21 cellular contexts compared by ENCODE assay signal in genomic region chr9:89886281-89886700, GRCh38.
A peak's percentile ranks its signal among the peaks of the same experiment; 100 is the strongest.
DNase-seq lines count a peak whose midpoint lies in the region; ATAC-seq and TF ChIP-seq lines count a peak whose summit lies in the region.
"Had no signal": no experiment of that assay in that cellular context is flagged by ENCODE, and none has a peak within 500 bp of the region (broad histone marks: within the 10 kb centered on the region; RNA-seq: fewer than 3 reads in every experiment).

No MANE protein-coding gene starts in this region.

- no peaks in the 10 kb centered on the region for H3K79me1 ChIP-seq in mesenchymal stem cell (replicated peaks; ENCODE audit: low read length, poor library complexity, severe bottlenecking)

- H3K9ac ChIP-seq in mesenchymal stem cell (ENCODE audit: low read length): no peak overlapping the region
- H3K9ac ChIP-seq: BLaER1 had no signal

- H3K4me2 ChIP-seq in mesenchymal stem cell (ENCODE audit: low read length, poor library complexity, severe bottlenecking): peak overlapping the region; percentile 16
- H3K4me2 ChIP-seq: BLaER1 had no signal

- H3K23ac ChIP-seq in mesenchymal stem cell (ENCODE audit: low read length in 2 of 2): no peak overlapping the region

- ATAC-seq in Right ventricle myocardium inferior (peak; percentile 37), HG03139 (IDR thresholded peaks at IDR 0.05; ENCODE audit: unreplicated experiment) (no peak)
- ATAC-seq: activated CD8-positive, alpha-beta T cell treated with anti-CD3 and anti-CD28 coated beads for 36 hours; left lobe of liver; sciatic nerve had no signal

- no peak for TF ChIP-seq POLR2A in thyroid gland (IDR thresholded peaks at IDR 0.05)

- H3K36me3 ChIP-seq in mesenchymal stem cell (ENCODE audit: control insufficient read depth in 1 of 2, insufficient read depth in 2 of 2, low read depth in 1 of 2, low read length in 2 of 2) (no peaks in the 10 kb centered on the region), thyroid gland (no peaks in the 10 kb centered on the region)
- H3K36me3 ChIP-seq: BLaER1, SJSA1, upper lobe of left lung had no signal

- no peak overlapping the region for H3K4me3 ChIP-seq in mesenchymal stem cell (ENCODE audit: insufficient read depth in 1 of 2, low read depth in 1 of 2, low read length in 2 of 2)
- H3K4me3 ChIP-seq in thyroid gland (replicated peaks in 1 of 3): no peak overlapping the region
- H3K4me3 ChIP-seq: BLaER1, SJSA1, upper lobe of left lung had no signal

- DNase-seq in DMS79 treated with DMSO at 0.1 percent for 48 hours (lab: John Stamatoyannopoulos, UW) (peak; percentile 24), DMS79 (lab: John Stamatoyannopoulos, UW) (no peak), Right ventricle myocardium inferior (ENCODE audit: missing footprints) (no peak), mesenchymal stem cell (peak; percentile 10), thyroid gland (peak; percentile 46 to 64), NCI-H748 treated with DMSO at 0.1 percent for 48 hours (lab: John Stamatoyannopoulos, UW) (no peak)
- DNase-seq in NK-92 treated with Interleukin-12 subunit alpha and Interleukin-12 subunit beta, amount 100 ng/mL, for 24 hours (lab: John Stamatoyannopoulos, UW): no peak
- DNase-seq: activated B cell treated with CpG ODN at 0.5 μM for 24 hours; activated CD8-positive, alpha-beta T cell treated with anti-CD3 and anti-CD28 coated beads for 36 hours; Calu3; cortex of kidney; NCI-H2171; stimulated activated CD4-positive, alpha-beta T cell treated with anti-CD3 and anti-CD28 coated beads, Interleukin-1b, Interleukin-23, amount 100 ng/mL, for 48 hours; stimulated activated naive CD4-positive, alpha-beta T cell; upper lobe of left lung had no signal

- H3K27me3 ChIP-seq in mesenchymal stem cell (ENCODE audit: control insufficient read depth in 1 of 2, insufficient read depth in 1 of 2, low read length in 2 of 2) (peaks cover 0 to 4% of the 10 kb centered on the region in 2 experiments), thyroid gland (no peaks in the 10 kb centered on the region)
- H3K27me3 ChIP-seq: BLaER1, SJSA1, upper lobe of left lung had no signal

- H3K4ac ChIP-seq in mesenchymal stem cell (ENCODE audit: low read depth in 1 of 2, low read length in 2 of 2): no peak overlapping the region

- peak overlapping the region; percentile 76 for H3K27ac ChIP-seq in mesenchymal stem cell (ENCODE audit: low read length, poor library complexity, severe bottlenecking)
- no peak overlapping the region for H3K27ac ChIP-seq in thyroid gland
- H3K27ac ChIP-seq: 22Rv1, BLaER1, SJSA1, upper lobe of left lung had no signal

- no peak overlapping the region for H2AK5ac ChIP-seq in mesenchymal stem cell (ENCODE audit: low read length, severe bottlenecking)

- no peak overlapping the region for H2AFZ ChIP-seq in mesenchymal stem cell (ENCODE audit: low read depth, low read length)

- H3K14ac ChIP-seq in mesenchymal stem cell (ENCODE audit: low read length in 2 of 2): no peak overlapping the region

- H3K9me3 ChIP-seq in mesenchymal stem cell (ENCODE audit: control insufficient read depth, low read length) (no peaks in the 10 kb centered on the region), thyroid gland (no peaks in the 10 kb centered on the region)
- H3K9me3 ChIP-seq: BLaER1, SJSA1, upper lobe of left lung had no signal

- 42% methylated on average over 4 of the region's 5 CpGs for WGBS in mesenchymal stem cell
- WGBS in thyroid gland, 2 donors: 41 to 51% methylated on average over 5 of the region's 5 CpGs

- H3K18ac ChIP-seq in mesenchymal stem cell (ENCODE audit: low read depth in 1 of 2, low read length in 2 of 2): no peak overlapping the region

- H2BK120ac ChIP-seq in mesenchymal stem cell (ENCODE audit: low read depth, low read length): no peak overlapping the region

- H4K8ac ChIP-seq in mesenchymal stem cell (ENCODE audit: low read length): no peak overlapping the region

- H3K4me1 ChIP-seq in mesenchymal stem cell (ENCODE audit: control insufficient read depth, insufficient read depth, low read depth, low read length) (peaks cover 38% of the 10 kb centered on the region), thyroid gland (peaks cover 5 to 6% of the 10 kb centered on the region in 2 donors)
- H3K4me1 ChIP-seq: SJSA1 had no signal

- no peak overlapping the region for H4K91ac ChIP-seq in mesenchymal stem cell (ENCODE audit: low read length)

- no peak for TF ChIP-seq CTCF in thyroid gland (IDR thresholded peaks at IDR 0.05)

- no peak overlapping the region for H2BK15ac ChIP-seq in mesenchymal stem cell (ENCODE audit: low read depth, poor library complexity, severe bottlenecking)

- intact Hi-C loops in Right ventricle myocardium inferior (cut with DNase I) (no loop called here), thyroid gland (cut with DNase I) (no loop called here)

- H2BK12ac ChIP-seq in mesenchymal stem cell (ENCODE audit: low read length in 2 of 2): no peak overlapping the region

- H2BK5ac ChIP-seq in mesenchymal stem cell (ENCODE audit: low read depth, low read length, poor library complexity, severe bottlenecking): no peak overlapping the region

Comparison
In these comparisons a context has a peak if more than half of its experiments do, and no peak if none do; other contexts are left out.
1. DNase-seq: peak in DMS79 treated with DMSO at 0.1 percent for 48 hours (single experiment), mesenchymal stem cell (single experiment) and thyroid gland (2 of 2); none in DMS79 (single experiment), Right ventricle myocardium inferior (single experiment), NK-92 treated with Interleukin-12 subunit alpha and Interleukin-12 subunit beta, amount 100 ng/mL, for 24 hours (single experiment) and NCI-H748 treated with DMSO at 0.1 percent for 48 hours (single experiment).